Comparison of ENCODE assay signal across 11 cellular contexts in genomic region chr10:25874402-25874801, GRCh38. TPM values are rescaled to one million over a fixed set of nuclear protein-coding genes. Genes with fewer than 3 reads are reported as not detected.
"Had no signal": no experiment of that assay in that cellular context is flagged by ENCODE, and none has a peak within 500 bp of the region (broad histone marks: within the 10 kb centered on the region; RNA-seq: fewer than 3 reads in every experiment).

No MANE protein-coding gene starts in this region.

RNA-seq across cellular contexts. Expression of gene MYO3A, which starts 59.6 kb away (rescaled TPM):
- total RNA-seq: activated CD4-positive, alpha-beta memory T cell treated with anti-CD3 and anti-CD28 coated beads for 36 hours; activated CD4-positive, alpha-beta memory T cell treated with anti-CD3 and anti-CD28 coated beads, Interleukin-2, amount 10 ng/mL, durations not matched to agents 7 days and 5 days; activated CD4-positive, alpha-beta T cell treated with anti-CD3 and anti-CD28 coated beads for 36 hours; activated CD4-positive, alpha-beta T cell treated with anti-CD3 and anti-CD28 coated beads, Interleukin-2, amount 10 ng/mL, durations not matched to agents 24 days and 14 days; activated CD4-positive, alpha-beta T cell treated with anti-CD3 and anti-CD28 coated beads, Interleukin-2, amount 10 ng/mL, durations not matched to agents 7 days and 5 days; activated CD8-positive, alpha-beta memory T cell treated with anti-CD3 and anti-CD28 coated beads for 36 hours; activated CD8-positive, alpha-beta T cell treated with anti-CD3 and anti-CD28 coated beads for 36 hours; activated CD8-positive, alpha-beta T cell treated with anti-CD3 and anti-CD28 coated beads, Interleukin-2, amount 10 ng/mL, durations not matched to agents 7 days and 5 days; T-helper 1 cell treated with Interleukin-12 subunit alpha and Interleukin-12 subunit beta and Interleukin-4 antibody, amounts not matched to agents 30 ng/mL and 1 ng/mL, for 36 hours; T-helper 17 cell; T-helper 2 cell treated with Interferon-gamma antibody and Interleukin-4, amounts not matched to agents 100 ng/mL and 5 ng/mL, for 36 hours had no signal
